ENCODE assay signal across 1 cellular context in genomic region chr9:5900622-5901021, GRCh38.
TF ChIP-seq lines count a peak whose summit lies in the region.

No MANE protein-coding gene starts in this region.

TF ChIP-seq in HepG2, 621 proteins besides CTCF, POLR2A, EP300 and RAD21 (continued from another document):
- TF ChIP-seq AHDC1 (CRISPR knock-in tag; IDR thresholded peaks at IDR 0.05; ENCODE audit: borderline replicate concordance) (peak; percentile 16; the same call in 1 of the 2 replicates), ZNF33B (CRISPR knock-in tag; IDR thresholded peaks at IDR 0.05) (no peak), SAP130 (CRISPR knock-in tag; IDR thresholded peaks at IDR 0.05; ENCODE audit: low read depth) (peak; percentile 50), CBFB (CRISPR knock-in tag; IDR thresholded peaks at IDR 0.05) (no peak), SSRP1 (CRISPR knock-in tag; IDR thresholded peaks at IDR 0.05) (no peak), PAXIP1 (CRISPR knock-in tag; conservative IDR thresholded peaks at IDR 0.05) (peak; percentile 80), ARID5B (CRISPR knock-in tag; IDR thresholded peaks at IDR 0.05) (peak; percentile 60), ZNF549 (CRISPR knock-in tag; IDR thresholded peaks at IDR 0.05) (no peak)
